2 cellular contexts compared by ENCODE assay signal in the genomic region with DNA sequence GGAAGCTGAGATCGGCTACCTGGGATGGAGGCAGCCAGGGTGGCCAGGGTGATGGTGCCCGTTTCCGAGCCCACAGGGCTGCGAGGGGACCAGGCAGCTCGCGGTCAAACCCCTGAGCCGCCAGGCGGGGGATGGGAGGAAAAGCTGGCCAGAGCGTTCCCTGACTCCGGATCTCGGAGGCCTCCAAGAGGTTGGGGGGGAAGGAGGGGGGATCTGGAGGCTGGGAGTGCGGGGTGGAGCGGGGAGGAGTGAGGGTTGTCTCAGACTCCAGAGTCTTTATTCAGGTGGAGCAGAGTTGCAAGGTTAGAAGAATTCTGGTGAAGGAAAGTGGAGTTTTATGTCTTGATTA.
TF ChIP-seq lines count a peak whose summit lies in the region.

No MANE protein-coding gene starts in this region.

TF ChIP-seq in IMR-90, 13 proteins besides CTCF, POLR2A, EP300 and RAD21:
- TF ChIP-seq MAZ (IDR thresholded peaks at IDR 0.05; ENCODE audit: borderline replicate concordance, low read depth, low read length) (no peak), MAFK (IDR thresholded peaks at IDR 0.05; ENCODE audit: low read depth, low read length) (no peak), RFX5 (IDR thresholded peaks at IDR 0.05; ENCODE audit: low read depth, low read length) (no peak), CEBPB (IDR thresholded peaks at IDR 0.05; ENCODE audit: low read depth, low read length) (no peak), RCOR1 (IDR thresholded peaks at IDR 0.05; ENCODE audit: insufficient replicate concordance, low read length) (no peak), NFE2L2 (IDR thresholded peaks at IDR 0.05; ENCODE audit: low read depth, low read length) (no peak), MXI1 (IDR thresholded peaks at IDR 0.05; ENCODE audit: borderline replicate concordance, low read depth, low read length) (no peak), BHLHE40 (IDR thresholded peaks at IDR 0.05; ENCODE audit: low read depth, low read length) (no peak), CHD1 (IDR thresholded peaks at IDR 0.05; ENCODE audit: low read depth, low read length) (no peak), SMC3 (IDR thresholded peaks at IDR 0.05; ENCODE audit: low read depth, low read length) (no peak), FOS (IDR thresholded peaks at IDR 0.05; ENCODE audit: low read depth, low read length) (no peak)
- TF ChIP-seq, protein P1, sequence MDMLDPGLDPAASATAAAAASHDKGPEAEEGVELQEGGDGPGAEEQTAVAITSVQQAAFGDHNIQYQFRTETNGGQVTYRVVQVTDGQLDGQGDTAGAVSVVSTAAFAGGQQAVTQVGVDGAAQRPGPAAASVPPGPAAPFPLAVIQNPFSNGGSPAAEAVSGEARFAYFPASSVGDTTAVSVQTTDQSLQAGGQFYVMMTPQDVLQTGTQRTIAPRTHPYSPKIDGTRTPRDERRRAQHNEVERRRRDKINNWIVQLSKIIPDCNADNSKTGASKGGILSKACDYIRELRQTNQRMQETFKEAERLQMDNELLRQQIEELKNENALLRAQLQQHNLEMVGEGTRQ (IDR thresholded peaks at IDR 0.05; ENCODE audit: low read depth, low read length) = no peak
- TF ChIP-seq, protein P2, sequence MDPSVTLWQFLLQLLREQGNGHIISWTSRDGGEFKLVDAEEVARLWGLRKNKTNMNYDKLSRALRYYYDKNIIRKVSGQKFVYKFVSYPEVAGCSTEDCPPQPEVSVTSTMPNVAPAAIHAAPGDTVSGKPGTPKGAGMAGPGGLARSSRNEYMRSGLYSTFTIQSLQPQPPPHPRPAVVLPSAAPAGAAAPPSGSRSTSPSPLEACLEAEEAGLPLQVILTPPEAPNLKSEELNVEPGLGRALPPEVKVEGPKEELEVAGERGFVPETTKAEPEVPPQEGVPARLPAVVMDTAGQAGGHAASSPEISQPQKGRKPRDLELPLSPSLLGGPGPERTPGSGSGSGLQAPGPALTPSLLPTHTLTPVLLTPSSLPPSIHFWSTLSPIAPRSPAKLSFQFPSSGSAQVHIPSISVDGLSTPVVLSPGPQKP (IDR thresholded peaks at IDR 0.05; ENCODE audit: borderline replicate concordance, low read depth, low read length) = no peak

TF ChIP-seq in endothelial cell of umbilical vein, 7 proteins besides CTCF, POLR2A, EP300 and RAD21:
- TF ChIP-seq, protein P3, sequence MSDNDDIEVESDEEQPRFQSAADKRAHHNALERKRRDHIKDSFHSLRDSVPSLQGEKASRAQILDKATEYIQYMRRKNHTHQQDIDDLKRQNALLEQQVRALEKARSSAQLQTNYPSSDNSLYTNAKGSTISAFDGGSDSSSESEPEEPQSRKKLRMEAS (IDR thresholded peaks at IDR 0.05; ENCODE audit: insufficient read depth, insufficient read length) = no peak
- peak; percentile 64 for TF ChIP-seq EZH2 (IDR thresholded peaks at IDR 0.05; ENCODE audit: borderline replicate concordance, low read depth, low read length, severe bottlenecking)
- no peak for TF ChIP-seq GATA2 (IDR thresholded peaks at IDR 0.05; ENCODE audit: insufficient read depth, insufficient read length, low read depth, low read length)
- TF ChIP-seq JUN (IDR thresholded peaks at IDR 0.05; ENCODE audit: borderline replicate concordance, insufficient read depth, insufficient read length, low read depth) = no peak
- TF ChIP-seq POLR2AphosphoS5 (IDR thresholded peaks at IDR 0.05; ENCODE audit: insufficient read depth, low read depth, low read length) = no peak
